32 cellular contexts compared by ENCODE assay signal in the genomic region with DNA sequence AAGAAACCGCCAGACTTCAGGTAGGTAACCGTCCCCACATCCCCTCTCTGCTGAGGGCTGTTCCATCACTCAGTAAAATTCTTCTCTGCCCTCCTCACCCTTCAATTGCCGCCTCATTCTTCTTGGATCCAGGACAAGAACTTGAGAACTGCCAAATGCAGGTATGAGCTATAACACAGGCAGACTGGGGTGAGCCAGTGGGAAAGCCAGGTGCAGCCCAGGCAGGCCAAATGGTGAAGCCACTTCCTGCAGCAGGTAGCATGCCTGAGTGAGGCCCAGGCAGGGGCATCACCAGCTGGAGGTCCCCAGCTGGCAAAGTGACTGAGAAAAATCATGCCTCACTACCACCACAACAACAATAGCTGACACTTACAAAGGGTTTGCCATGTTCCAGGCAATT.
"Had no signal": no experiment of that assay in that cellular context is flagged by ENCODE, and none has a peak within 500 bp of the region (broad histone marks: within the 10 kb centered on the region; RNA-seq: fewer than 3 reads in every experiment).

No MANE protein-coding gene starts in this region.

- H3K27ac Mint-ChIP-seq: activated B cell treated with CpG ODN at 0.5 μM for 24 hours; activated CD8-positive, alpha-beta T cell treated with anti-CD3 and anti-CD28 coated beads for 36 hours; activated naive CD4-positive, alpha-beta T cell treated with anti-CD3 and anti-CD28 coated beads for 36 hours; activated naive CD4-positive, alpha-beta T cell treated with anti-CD3 and anti-CD28 coated beads, Interleukin-2, amount 50 U/mL, for 24 hours; activated naive CD8-positive, alpha-beta T cell treated with anti-CD3 and anti-CD28 coated beads for 36 hours; activated naive CD8-positive, alpha-beta T cell treated with anti-CD3 and anti-CD28 coated beads, Interleukin-2, amount 50 U/mL, for 24 hours; activated T-helper 17 cell treated with anti-CD3 and anti-CD28 coated beads, Interleukin-2, amount 50 U/mL, for 72 hours; T-helper 2 cell treated with Interferon-gamma antibody and Interleukin-4, amounts not matched to agents 5 μg/mL and 100 μg/mL, for 36 hours had no signal

- H3K27me3 ChIP-seq: adrenal gland, body of pancreas, breast epithelium, cardiac muscle cell, colonic mucosa had no signal

- DNase-seq: activated B cell treated with CpG ODN at 0.5 μM for 24 hours; activated CD4-positive, alpha-beta T cell treated with anti-CD3 and anti-CD28 coated beads for 48 hours; activated CD4-positive, alpha-beta T cell treated with anti-CD3 and anti-CD28 coated beads, Interleukin-2, amount 50 U/mL, for 1 hour; activated CD4-positive, alpha-beta T cell treated with anti-CD3 and anti-CD28 coated beads, Interleukin-2, amount 50 U/mL, for 48 hours; activated CD8-positive, alpha-beta memory T cell treated with anti-CD3 and anti-CD28 coated beads for 24 hours; activated CD8-positive, alpha-beta T cell treated with anti-CD3 and anti-CD28 coated beads for 36 hours; activated effector memory CD4-positive, alpha-beta T cell treated with Interleukin-2 at 50 U/mL for 16 hours; activated gamma-delta T cell treated with Interleukin-2 at 50 U/mL for 16 hours; activated naive CD4-positive, alpha-beta T cell treated with anti-CD3 and anti-CD28 coated beads for 36 hours; activated naive CD8-positive, alpha-beta T cell treated with anti-CD3 and anti-CD28 coated beads for 36 hours; activated naive CD8-positive, alpha-beta T cell treated with anti-CD3 and anti-CD28 coated beads, Interleukin-2, amount 50 U/mL, for 24 hours; activated T-cell treated with anti-CD3 and anti-CD28 coated beads, Interleukin-2, amount 50 U/mL, for 4 hours; adrenal gland; amygdala; aorta; body of pancreas; central memory CD4-positive, alpha-beta T cell; cerebellar nuclear complex; colonic mucosa; effector CD8-positive, alpha-beta T cell; foreskin fibroblast; head of caudate nucleus; hippocampal formation; T1000; WERI-Rb-1 had no signal

- H3K4me1 Mint-ChIP-seq: activated naive CD4-positive, alpha-beta T cell treated with anti-CD3 and anti-CD28 coated beads, Interleukin-2, amount 50 U/mL, for 24 hours; activated naive CD8-positive, alpha-beta T cell treated with anti-CD3 and anti-CD28 coated beads for 36 hours; activated naive CD8-positive, alpha-beta T cell treated with anti-CD3 and anti-CD28 coated beads, Interleukin-2, amount 50 U/mL, for 24 hours; activated T-helper 17 cell treated with anti-CD3 and anti-CD28 coated beads, Interleukin-2, amount 50 U/mL, for 72 hours had no signal

- ATAC-seq: activated CD4-positive, CD25-positive, alpha-beta regulatory T cell treated with anti-CD3 and anti-CD28 coated beads, Interleukin-2, amount 50 U/mL, for 24 hours; activated CD8-positive, alpha-beta T cell treated with anti-CD3 and anti-CD28 coated beads for 36 hours; activated naive CD8-positive, alpha-beta T cell treated with anti-CD3 and anti-CD28 coated beads, Interleukin-2, amount 50 U/mL, for 24 hours; activated T-cell treated with anti-CD3 and anti-CD28 coated beads, Interleukin-2, amount 50 U/mL, for 4 hours; activated T-helper 17 cell treated with anti-CD3 and anti-CD28 coated beads, Interleukin-2, amount 50 U/mL, for 72 hours; body of pancreas had no signal

- H3K36me3 Mint-ChIP-seq: activated naive CD8-positive, alpha-beta T cell treated with anti-CD3 and anti-CD28 coated beads for 36 hours had no signal

- H3K4me3 Mint-ChIP-seq: activated B cell treated with CpG ODN at 0.5 μM for 24 hours; activated CD8-positive, alpha-beta T cell treated with anti-CD3 and anti-CD28 coated beads for 36 hours; activated naive CD4-positive, alpha-beta T cell treated with anti-CD3 and anti-CD28 coated beads for 36 hours; activated naive CD4-positive, alpha-beta T cell treated with anti-CD3 and anti-CD28 coated beads, Interleukin-2, amount 50 U/mL, for 24 hours; activated naive CD8-positive, alpha-beta T cell treated with anti-CD3 and anti-CD28 coated beads for 36 hours; activated naive CD8-positive, alpha-beta T cell treated with anti-CD3 and anti-CD28 coated beads, Interleukin-2, amount 50 U/mL, for 24 hours; activated T-cell treated with anti-CD3 and anti-CD28 coated beads, Interleukin-2, amount 50 U/mL, for 4 hours; activated T-helper 17 cell treated with anti-CD3 and anti-CD28 coated beads, Interleukin-2, amount 50 U/mL, for 72 hours; T-helper 2 cell treated with Interferon-gamma antibody and Interleukin-4, amounts not matched to agents 5 μg/mL and 100 μg/mL, for 36 hours had no signal

- H3K4me1 ChIP-seq: adrenal gland, body of pancreas, breast epithelium, colonic mucosa had no signal

- H3K4me3 ChIP-seq: adrenal gland, body of pancreas, breast epithelium, cardiac muscle cell, colonic mucosa had no signal

- H3K27ac ChIP-seq: adrenal gland, body of pancreas, breast epithelium, cardiac muscle cell, colonic mucosa, epithelial cell of prostate, WERI-Rb-1 had no signal

- H3K9me3 ChIP-seq: adrenal gland, body of pancreas, breast epithelium, colonic mucosa had no signal

- H3K36me3 ChIP-seq: adrenal gland, breast epithelium, cardiac muscle cell, colonic mucosa, WERI-Rb-1 had no signal
